In the genomic region with DNA sequence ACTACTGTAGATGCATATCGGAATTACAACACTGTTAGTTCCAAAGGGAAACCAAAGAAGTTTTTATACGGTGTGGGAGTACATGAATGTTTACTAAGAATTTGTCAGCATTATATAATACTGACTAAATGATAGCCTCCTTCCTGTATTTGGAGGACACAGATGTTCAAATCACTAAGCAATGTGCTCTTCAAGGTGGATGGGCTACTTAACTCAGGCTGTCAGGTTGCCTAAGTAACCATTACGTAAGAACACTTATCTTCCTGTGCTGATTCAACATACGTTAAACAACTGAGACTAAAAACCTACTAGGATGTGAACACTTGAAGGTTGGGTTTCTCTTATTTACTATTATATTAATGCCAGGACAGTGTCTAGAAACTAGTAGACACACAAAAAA, we compare ENCODE assay signal across 12 cellular contexts.
DNase-seq lines count a peak whose midpoint lies in the region; ATAC-seq and TF ChIP-seq lines count a peak whose summit lies in the region.
"Had no signal": no experiment of that assay in that cellular context is flagged by ENCODE, and none has a peak within 500 bp of the region (broad histone marks: within the 10 kb centered on the region; RNA-seq: fewer than 3 reads in every experiment).

No MANE protein-coding gene starts in this region.

- no peak for ATAC-seq in GM18861 (IDR thresholded peaks at IDR 0.05; ENCODE audit: unreplicated experiment)
- ATAC-seq: activated CD8-positive, alpha-beta T cell treated with anti-CD3 and anti-CD28 coated beads for 36 hours had no signal

- intact Hi-C loops in stomach (cut with DNase I; ENCODE audit: low total_unique reads) = no loop called here

- TF ChIP-seq CTCF in fibroblast of the aortic adventitia (IDR thresholded peaks at IDR 0.05; ENCODE audit: insufficient read depth, low read length) (no peak), stomach (IDR thresholded peaks at IDR 0.05) (no peak)

- H3K27me3 ChIP-seq in stomach = no peaks in the 10 kb centered on the region
- H3K27me3 ChIP-seq: suprapubic skin had no signal

- no peaks in the 10 kb centered on the region for H3K36me3 ChIP-seq in stomach
- H3K36me3 ChIP-seq: suprapubic skin had no signal

- H3K4me3 ChIP-seq in fibroblast of the aortic adventitia (ENCODE audit: low read depth, low read length) (no peak overlapping the region), stomach (no peak overlapping the region)
- H3K4me3 ChIP-seq: suprapubic skin had no signal

- H3K9me3 ChIP-seq in stomach = no peaks in the 10 kb centered on the region
- H3K9me3 ChIP-seq: suprapubic skin had no signal

- peaks cover 0 to 24% (median 6%) of the 10 kb centered on the region in 4 donors for H3K4me1 ChIP-seq in stomach
- H3K4me1 ChIP-seq: suprapubic skin had no signal

- DNase-seq in M059J (ENCODE audit: low read depth) = peak; percentile 39
- peak; percentile 94 for DNase-seq in NOMO-1 treated with DMSO at 0.1 percent for 48 hours (lab: John Stamatoyannopoulos, UW; ENCODE audit: unreplicated experiment)
- peak; percentile 67 for DNase-seq in fibroblast of the aortic adventitia (ENCODE audit: low read depth)
- no peak for DNase-seq in stomach
- no peak for DNase-seq in DMS79 treated with DMSO at 0.1 percent for 48 hours (lab: John Stamatoyannopoulos, UW)
- DNase-seq in stimulated activated naive CD4-positive, alpha-beta T cell (lab: John Stamatoyannopoulos, UW) = no peak
- DNase-seq: activated CD8-positive, alpha-beta T cell treated with anti-CD3 and anti-CD28 coated beads for 36 hours; aorta; foreskin melanocyte; Right ventricle myocardium superior had no signal

- H3K27ac ChIP-seq in stomach = peak overlapping the region in 3 of 5 donors; percentile 16 to 55 (median 42)
- H3K27ac ChIP-seq: suprapubic skin had no signal

- WGBS in stomach, 5 donors = 16 to 35% (median 24%) methylated on average over 4 of the region's 4 CpGs

- no peak for TF ChIP-seq EP300 in stomach (IDR thresholded peaks at IDR 0.05)

- no peak for TF ChIP-seq POLR2A in stomach (IDR thresholded peaks at IDR 0.05)

Comparison
In these comparisons a context has a peak if more than half of its experiments do, and no peak if none do; other contexts are left out.
1. DNase-seq: peak in M059J (single experiment), NOMO-1 treated with DMSO at 0.1 percent for 48 hours (single experiment) and fibroblast of the aortic adventitia (single experiment); none in stomach (single experiment), DMS79 treated with DMSO at 0.1 percent for 48 hours (single experiment) and stimulated activated naive CD4-positive, alpha-beta T cell (0 of 6).